ENCODE assay signal across 26 cellular contexts in the genomic region with DNA sequence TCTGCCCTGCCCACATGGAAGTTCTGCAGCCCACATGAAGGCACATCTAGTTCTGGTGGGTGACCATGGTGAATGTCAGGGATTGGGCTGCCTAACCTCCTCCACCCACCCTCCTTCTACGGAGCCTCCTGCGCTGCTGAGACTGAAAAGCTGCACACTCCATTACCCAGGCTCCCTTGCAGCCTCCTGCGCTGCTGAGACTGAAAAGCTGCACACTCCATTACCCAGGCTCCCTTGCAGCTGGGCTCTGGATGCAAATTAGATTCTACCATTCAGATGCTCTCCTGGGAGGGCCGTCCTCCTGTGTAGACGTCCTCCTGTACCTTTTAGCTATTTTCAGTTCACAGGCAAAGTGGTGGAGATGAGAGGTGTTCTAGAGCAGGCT.
"Had no signal": no experiment of that assay in that cellular context is flagged by ENCODE, and none has a peak within 500 bp of the region (broad histone marks: within the 10 kb centered on the region; RNA-seq: fewer than 3 reads in every experiment).

No MANE protein-coding gene starts in this region.

- H3K9me3 Mint-ChIP-seq: activated naive CD8-positive, alpha-beta T cell treated with anti-CD3 and anti-CD28 coated beads, Interleukin-2, amount 50 U/mL, for 24 hours; activated T-helper 1 cell treated with anti-CD3 and anti-CD28 coated beads, Interleukin-12 subunit alpha, Interleukin-12 subunit beta, Interleukin-2, Interleukin-4 antibody, amounts not matched to agents 30 ng/mL and 10 ng/mL and 1 ng/mL, durations not matched to agents 14 hours and 24 hours and 36 hours; brain; effector memory CD8-positive, alpha-beta T cell; nephron progenitor cell; T-cell; T-helper 2 cell treated with Interferon-gamma antibody and Interleukin-4, amounts not matched to agents 5 μg/mL and 100 μg/mL, for 36 hours had no signal

- FAIRE-seq: colon, endothelial cell of umbilical vein, frontal cortex, islet of Langerhans had no signal

- H3K4me1 Mint-ChIP-seq: activated naive CD8-positive, alpha-beta T cell treated with anti-CD3 and anti-CD28 coated beads, Interleukin-2, amount 50 U/mL, for 24 hours; nephron progenitor cell had no signal

- H3K4me1 ChIP-seq: esophagus muscularis mucosa had no signal

- H3K27ac Mint-ChIP-seq: activated CD8-positive, alpha-beta T cell treated with anti-CD3 and anti-CD28 coated beads, Interleukin-2, amount 10 ng/mL, durations not matched to agents 7 days and 5 days; activated naive CD8-positive, alpha-beta T cell treated with anti-CD3 and anti-CD28 coated beads, Interleukin-2, amount 50 U/mL, for 24 hours; activated T-helper 1 cell treated with anti-CD3 and anti-CD28 coated beads, Interleukin-12 subunit alpha, Interleukin-12 subunit beta, Interleukin-2, Interleukin-4 antibody, amounts not matched to agents 30 ng/mL and 10 ng/mL and 1 ng/mL, durations not matched to agents 14 hours and 24 hours and 36 hours; brain; effector memory CD8-positive, alpha-beta T cell; nephron progenitor cell; T-cell; T-helper 2 cell treated with Interferon-gamma antibody and Interleukin-4, amounts not matched to agents 5 μg/mL and 100 μg/mL, for 36 hours had no signal

- H3K27me3 Mint-ChIP-seq: activated naive CD8-positive, alpha-beta T cell treated with anti-CD3 and anti-CD28 coated beads, Interleukin-2, amount 50 U/mL, for 24 hours; T-cell had no signal

- H3K9me3 ChIP-seq: esophagus muscularis mucosa, testis had no signal

- H3K27me3 ChIP-seq: esophagus muscularis mucosa, testis had no signal

- ATAC-seq: activated CD8-positive, alpha-beta T cell treated with anti-CD3 and anti-CD28 coated beads, Interleukin-2, amount 10 ng/mL, durations not matched to agents 7 days and 5 days; activated naive CD8-positive, alpha-beta T cell treated with anti-CD3 and anti-CD28 coated beads, Interleukin-2, amount 50 U/mL, for 24 hours; effector memory CD8-positive, alpha-beta T cell; left ventricle myocardium superior; T-cell had no signal

- DNase-seq: activated CD4-positive, alpha-beta T cell treated with anti-CD3 and anti-CD28 coated beads for 1 hour; activated CD4-positive, alpha-beta T cell treated with anti-CD3 and anti-CD28 coated beads, Interleukin-2, amount 50 U/mL, for 1 hour; activated CD8-positive, alpha-beta T cell treated with anti-CD3 and anti-CD28 coated beads, Interleukin-2, amount 10 ng/mL, durations not matched to agents 7 days and 5 days; activated gamma-delta T cell; activated naive CD4-positive, alpha-beta T cell treated with anti-CD3 and anti-CD28 coated beads, Interleukin-2, amount 50 U/mL, for 16 hours; activated naive CD8-positive, alpha-beta T cell treated with anti-CD3 and anti-CD28 coated beads, Interleukin-2, amount 50 U/mL, for 24 hours; central memory CD4-positive, alpha-beta T cell; effector memory CD8-positive, alpha-beta T cell; left ventricle myocardium superior; mesenchymal stem cell; nephron progenitor cell; stimulated activated CD4-positive, alpha-beta T cell treated with anti-CD3 and anti-CD28 coated beads, Interleukin-2, amount 100 ng/mL, for 48 hours; stimulated activated CD8-positive, alpha-beta memory T cell treated with anti-CD3 and anti-CD28 coated beads, Interleukin-4, amount 100 ng/mL, for 48 hours; stimulated activated naive CD4-positive, alpha-beta T cell; T-cell; testis; trophoblast cell had no signal

- H3K4me3 ChIP-seq: esophagus muscularis mucosa, testis had no signal

- H3K4me3 Mint-ChIP-seq: activated CD8-positive, alpha-beta T cell treated with anti-CD3 and anti-CD28 coated beads, Interleukin-2, amount 10 ng/mL, durations not matched to agents 7 days and 5 days; activated naive CD8-positive, alpha-beta T cell treated with anti-CD3 and anti-CD28 coated beads, Interleukin-2, amount 50 U/mL, for 24 hours; activated T-helper 1 cell treated with anti-CD3 and anti-CD28 coated beads, Interleukin-12 subunit alpha, Interleukin-12 subunit beta, Interleukin-2, Interleukin-4 antibody, amounts not matched to agents 30 ng/mL and 10 ng/mL and 1 ng/mL, durations not matched to agents 14 hours and 24 hours and 36 hours; brain; effector memory CD8-positive, alpha-beta T cell; nephron progenitor cell; T-cell; T-helper 2 cell treated with Interferon-gamma antibody and Interleukin-4, amounts not matched to agents 5 μg/mL and 100 μg/mL, for 36 hours had no signal

- H3K27ac ChIP-seq: esophagus muscularis mucosa, VCaP had no signal
